ENCODE assay signal across 15 cellular contexts in the genomic region with DNA sequence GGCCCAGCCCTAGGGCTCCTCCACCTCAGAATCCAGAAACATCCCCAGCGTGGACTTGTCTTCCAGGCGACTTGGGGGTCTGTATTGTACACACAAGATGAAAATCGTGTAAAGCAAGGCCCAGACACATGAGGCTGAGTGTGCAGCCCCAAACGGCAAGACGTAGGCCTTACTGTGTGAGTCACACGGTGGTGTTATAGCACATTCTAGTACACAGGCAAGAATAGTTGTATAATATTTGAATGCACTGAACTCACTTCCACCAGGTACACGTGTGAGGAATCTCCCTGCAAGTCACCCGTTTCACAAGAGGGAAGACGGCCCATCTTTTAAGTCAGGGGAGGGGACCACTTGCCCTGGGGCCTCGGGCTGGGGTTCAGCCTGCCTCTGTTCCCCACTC.
DNase-seq lines count a peak whose midpoint lies in the region; ATAC-seq lines count a peak whose summit lies in the region.
"Had no signal": no experiment of that assay in that cellular context is flagged by ENCODE, and none has a peak within 500 bp of the region (broad histone marks: within the 10 kb centered on the region; RNA-seq: fewer than 3 reads in every experiment).

No MANE protein-coding gene starts in this region.

- DNase-seq in amniotic epithelial cell (ENCODE audit: low read depth) (peak; percentile 67), head of caudate nucleus (peak in 28 of 42 donors; percentile 34 to 86 (median 60)), COLO668 (lab: John Stamatoyannopoulos, UW; ENCODE audit: unreplicated experiment) (no peak)
- DNase-seq in stimulated activated naive B cell treated with anti-CD40 and anti-IgM and Interleukin-4, amounts not matched to agents 10 μg/mL and 1 μg/mL and 100 μg/mL, for 72 hours, result no peak
- DNase-seq: activated CD4-positive, alpha-beta T cell treated with anti-CD3 and anti-CD28 coated beads, Interleukin-2, amount 10 ng/mL, durations not matched to agents 7 days and 5 days; activated T-cell treated with anti-CD3 and anti-CD28 coated beads, Interleukin-2, amount 50 U/mL, for 72 hours; aorta; CD8-positive, alpha-beta memory T cell; NCI-H2107; NCI-H774; tibial artery had no signal

- H3K36me3 Mint-ChIP-seq in IgD-negative memory B cell, result peaks cover 4% of the 10 kb centered on the region
- H3K36me3 Mint-ChIP-seq in stimulated activated naive B cell treated with anti-CD40 and anti-IgM and Interleukin-4, amounts not matched to agents 10 μg/mL and 1 μg/mL and 100 μg/mL, for 72 hours, result peaks cover 6 to 25% of the 10 kb centered on the region in 2 donors

- peak overlapping the region in 2 of 4 donors; percentile 21 to 58 for H3K4me3 Mint-ChIP-seq in IgD-negative memory B cell
- no peak overlapping the region for H3K4me3 Mint-ChIP-seq in stimulated activated naive B cell treated with anti-CD40 and anti-IgM and Interleukin-4, amounts not matched to agents 10 μg/mL and 1 μg/mL and 100 μg/mL, for 72 hours
- H3K4me3 Mint-ChIP-seq: activated CD4-positive, alpha-beta T cell treated with anti-CD3 and anti-CD28 coated beads, Interleukin-2, amount 10 ng/mL, durations not matched to agents 7 days and 5 days; CD8-positive, alpha-beta memory T cell; dendritic cell treated with granulocyte-macrophage colony-stimulating factor and Interleukin-4, amounts not matched to agents 40 ng/mL and 50 ng/mL, for 4 days had no signal

- ATAC-seq in stimulated activated naive B cell treated with anti-CD40 and anti-IgM and Interleukin-4, amounts not matched to agents 10 μg/mL and 1 μg/mL and 100 μg/mL, for 72 hours (replicated peaks), result peak in 1 of 2 donors; percentile 22
- ATAC-seq in HG02763 (IDR thresholded peaks at IDR 0.05; ENCODE audit: unreplicated experiment) (no peak), GM18517 (IDR thresholded peaks at IDR 0.05; ENCODE audit: unreplicated experiment) (no peak)

- H3K4me1 Mint-ChIP-seq in IgD-negative memory B cell, result peaks cover 16 to 20% (median 20%) of the 10 kb centered on the region in 3 donors
- peaks cover 52 to 63% of the 10 kb centered on the region in 2 donors for H3K4me1 Mint-ChIP-seq in stimulated activated naive B cell treated with anti-CD40 and anti-IgM and Interleukin-4, amounts not matched to agents 10 μg/mL and 1 μg/mL and 100 μg/mL, for 72 hours

- H3K27ac Mint-ChIP-seq in IgD-negative memory B cell, result peak overlapping the region; percentile 39 to 92 (median 73)
- H3K27ac Mint-ChIP-seq in stimulated activated naive B cell treated with anti-CD40 and anti-IgM and Interleukin-4, amounts not matched to agents 10 μg/mL and 1 μg/mL and 100 μg/mL, for 72 hours, result peak overlapping the region; percentile 59
- H3K27ac Mint-ChIP-seq: activated CD4-positive, alpha-beta T cell treated with anti-CD3 and anti-CD28 coated beads, Interleukin-2, amount 10 ng/mL, durations not matched to agents 7 days and 5 days; activated T-cell treated with anti-CD3 and anti-CD28 coated beads, Interleukin-2, amount 50 U/mL, for 72 hours; dendritic cell treated with granulocyte-macrophage colony-stimulating factor and Interleukin-4, amounts not matched to agents 40 ng/mL and 50 ng/mL, for 4 days had no signal

- H3K9me3 Mint-ChIP-seq in IgD-negative memory B cell, result no peaks in the 10 kb centered on the region
- no peaks in the 10 kb centered on the region for H3K9me3 Mint-ChIP-seq in stimulated activated naive B cell treated with anti-CD40 and anti-IgM and Interleukin-4, amounts not matched to agents 10 μg/mL and 1 μg/mL and 100 μg/mL, for 72 hours
- H3K9me3 Mint-ChIP-seq: activated CD4-positive, alpha-beta T cell treated with anti-CD3 and anti-CD28 coated beads, Interleukin-2, amount 10 ng/mL, durations not matched to agents 7 days and 5 days; activated T-cell treated with anti-CD3 and anti-CD28 coated beads, Interleukin-2, amount 50 U/mL, for 72 hours; CD8-positive, alpha-beta memory T cell; dendritic cell treated with granulocyte-macrophage colony-stimulating factor and Interleukin-4, amounts not matched to agents 40 ng/mL and 50 ng/mL, for 4 days had no signal

- intact Hi-C loops in head of caudate nucleus (cut with DNase I), result no loop called here

- H3K27me3 Mint-ChIP-seq in IgD-negative memory B cell, result no peaks in the 10 kb centered on the region
- no peaks in the 10 kb centered on the region for H3K27me3 Mint-ChIP-seq in stimulated activated naive B cell treated with anti-CD40 and anti-IgM and Interleukin-4, amounts not matched to agents 10 μg/mL and 1 μg/mL and 100 μg/mL, for 72 hours
- H3K27me3 Mint-ChIP-seq: activated CD4-positive, alpha-beta T cell treated with anti-CD3 and anti-CD28 coated beads, Interleukin-2, amount 10 ng/mL, durations not matched to agents 7 days and 5 days; CD8-positive, alpha-beta memory T cell; dendritic cell treated with granulocyte-macrophage colony-stimulating factor and Interleukin-4, amounts not matched to agents 40 ng/mL and 50 ng/mL, for 4 days had no signal

Comparison
In these comparisons a context has a peak if more than half of its experiments do, and no peak if none do; other contexts are left out.
1. DNase-seq: peak in amniotic epithelial cell (single experiment) and head of caudate nucleus (28 of 42); none in stimulated activated naive B cell treated with anti-CD40 and anti-IgM and Interleukin-4, amounts not matched to agents 10 μg/mL and 1 μg/mL and 100 μg/mL, for 72 hours (single experiment) and COLO668 (single experiment).